ENCODE assay signal across 15 cellular contexts in the genomic region with DNA sequence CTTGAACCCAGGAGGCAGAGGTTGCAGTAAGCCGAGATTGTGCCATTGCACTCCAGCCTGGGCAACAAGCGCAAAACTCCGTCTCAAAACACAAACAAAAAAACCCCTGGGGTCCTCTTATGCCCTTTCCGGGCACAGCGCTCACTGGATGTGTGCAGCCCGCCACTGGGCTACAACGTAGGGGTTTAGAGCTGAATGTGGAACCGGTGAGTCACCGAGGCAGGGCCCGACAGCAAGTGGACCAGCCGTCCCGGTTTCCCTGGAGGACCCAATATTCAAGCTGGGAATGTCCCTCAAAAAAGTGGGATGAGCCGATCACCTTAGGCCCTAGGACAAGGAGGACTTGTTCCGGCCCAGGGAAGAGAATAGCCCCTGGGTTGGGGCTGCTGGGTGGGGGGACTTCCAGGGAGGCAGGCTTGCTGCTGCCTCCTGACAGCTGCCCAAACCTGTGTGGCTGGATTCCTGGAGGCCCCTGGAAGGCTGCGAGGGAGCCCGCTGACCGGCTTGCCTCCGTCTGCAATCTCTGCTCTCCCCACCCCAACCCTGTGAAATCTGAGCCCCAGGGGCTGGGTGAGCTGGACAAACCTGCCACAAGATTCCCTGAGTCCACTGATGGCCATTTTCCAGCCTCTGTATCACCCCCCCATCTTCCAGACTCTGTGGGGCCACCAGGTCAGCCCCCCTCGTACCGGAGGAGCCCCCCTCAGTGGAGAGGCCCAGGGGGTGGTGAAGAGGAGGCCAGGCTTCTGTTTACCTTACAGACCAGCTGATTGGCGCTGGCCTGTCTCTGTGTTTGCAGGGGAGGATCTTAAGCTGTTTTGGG. TPM values are rescaled to one million over a fixed set of nuclear protein-coding genes. Genes with fewer than 3 reads are reported as not detected.
DNase-seq lines count a peak whose midpoint lies in the region; ATAC-seq and TF ChIP-seq lines count a peak whose summit lies in the region.
"Had no signal": no experiment of that assay in that cellular context is flagged by ENCODE, and none has a peak within 500 bp of the region (broad histone marks: within the 10 kb centered on the region; RNA-seq: fewer than 3 reads in every experiment).

No MANE protein-coding gene starts in this region.

- H3K9me3 Mint-ChIP-seq in Caco-2 (ENCODE audit: unreplicated experiment) (no peaks in the 10 kb centered on the region), endodermal cell (no peaks in the 10 kb centered on the region), natural killer cell (no peaks in the 10 kb centered on the region)
- H3K9me3 Mint-ChIP-seq: activated T-cell treated with anti-CD3 and anti-CD28 coated beads, Interleukin-2, amount 50 U/mL, for 24 hours had no signal

- 54% methylated on average over 7 to 21 of the region's 21 CpGs for WGBS in endodermal cell (ENCODE audit: insufficient coverage in 1 of 2, insufficient read length in 1 of 2), 2 experiments
- WGBS in mesodermal cell (ENCODE audit: insufficient coverage in 2 of 2), 2 experiments = 34 to 38% methylated on average over 14 to 18 of the region's 21 CpGs

- no peak overlapping the region for H3K9ac ChIP-seq in endodermal cell (ENCODE audit: extremely low read depth, low read length, poor library complexity, severe bottlenecking)

- no peak overlapping the region for H3K4me3 ChIP-seq in Caco-2 (ENCODE audit: low read depth, low read length)
- H3K4me3 ChIP-seq in endodermal cell (ENCODE audit: low read length) = no peak overlapping the region
- no peak overlapping the region for H3K4me3 ChIP-seq in mesodermal cell (ENCODE audit: extremely low read depth, insufficient read depth, low read length, poor library complexity, severe bottlenecking)

- H3K9me3 ChIP-seq in Caco-2 = no peaks in the 10 kb centered on the region
- H3K9me3 ChIP-seq in endodermal cell (ENCODE audit: control insufficient read depth, low read length) = no peaks in the 10 kb centered on the region
- no peaks in the 10 kb centered on the region for H3K9me3 ChIP-seq in mesodermal cell (ENCODE audit: control insufficient read depth, low read length)
- H3K9me3 ChIP-seq: spleen had no signal

- TF ChIP-seq CTCF in Caco-2 (IDR thresholded peaks at IDR 0.05; ENCODE audit: insufficient read depth in 1 of 2, low read depth in 1 of 2, low read length in 1 of 2, severe bottlenecking in 1 of 2, unreplicated experiment in 1 of 2) = no peak
- no peak for TF ChIP-seq CTCF in endodermal cell (conservative IDR thresholded peaks at IDR 0.05)
- TF ChIP-seq CTCF in natural killer cell (IDR thresholded peaks at IDR 0.05) = no peak

- POLR2A ChIA-PET in Caco-2 (lab: Charles Lee) = interaction anchor here (0.6 to 2.0 kb wide), 5 partner anchors 10 to 272 kb away, joined by 3 to 34 read pairs (median 6); partner anchors contain the start of genes FLYWCH1, HCFC1R1, THOC6 and TNFRSF12A

- no peak overlapping the region for H3K27ac ChIP-seq in endodermal cell (ENCODE audit: low read depth, low read length)
- H3K27ac ChIP-seq in mesodermal cell (ENCODE audit: low read depth, low read length, severe bottlenecking) = peak overlapping the region; percentile 23

- ATAC-seq in natural killer cell = no peak

- CTCF ChIA-PET in Caco-2 (lab: Charles Lee) = interaction anchor here (1.0 to 1.8 kb wide), 6 partner anchors 8 to 22 kb away, joined by 3 to 12 read pairs (median 7); partner anchors contain the start of genes HCFC1R1, THOC6 and TNFRSF12A

- peaks cover 77% of the 10 kb centered on the region for H3K4me1 ChIP-seq in Caco-2
- H3K4me1 ChIP-seq in endodermal cell (ENCODE audit: control insufficient read depth, insufficient read depth, low read length) = peaks cover 33% of the 10 kb centered on the region
- peaks cover 41% of the 10 kb centered on the region for H3K4me1 ChIP-seq in mesodermal cell (ENCODE audit: control insufficient read depth, insufficient read depth, low read length, poor library complexity, severe bottlenecking)

- H3K36me3 ChIP-seq in Caco-2 (ENCODE audit: control insufficient read depth, insufficient read depth, low read length) = no peaks in the 10 kb centered on the region
- peaks cover 2% of the 10 kb centered on the region for H3K36me3 ChIP-seq in endodermal cell (ENCODE audit: control insufficient read depth, insufficient read depth, low read length)
- H3K36me3 ChIP-seq in mesodermal cell (ENCODE audit: control insufficient read depth, insufficient read depth, low read length) = no peaks in the 10 kb centered on the region
- H3K36me3 ChIP-seq: spleen had no signal

- DNase-seq in Caco-2 = peak; percentile 96 to 97
- DNase-seq in HuH-7.5 (ENCODE audit: low spot score) = peak; percentile 66
- DNase-seq in endodermal cell = peak; percentile 95
- DNase-seq in activated CD4-positive, alpha-beta T cell treated with anti-CD3 and anti-CD28 coated beads, Interleukin-2, amount 50 U/mL, for 48 hours = no peak
- no peak for DNase-seq in stimulated activated CD4-positive, alpha-beta T cell treated with anti-CD3 and anti-CD28 coated beads, Interleukin-4, amount 100 ng/mL, for 1 hour
- DNase-seq in activated effector memory CD4-positive, alpha-beta T cell treated with anti-CD3 and anti-CD28 coated beads, Interleukin-2, amount 50 U/mL, for 16 hours = no peak
- DNase-seq in natural killer cell = no peak
- DNase-seq: activated T-cell treated with anti-CD3 and anti-CD28 coated beads, Interleukin-2, amount 50 U/mL, for 24 hours; anterior cingulate cortex; head of caudate nucleus; Kasumi-1; NCI-H226; Right ventricle myocardium superior; spleen had no signal

- H3K4me3 Mint-ChIP-seq in Caco-2 (ENCODE audit: unreplicated experiment) = peak overlapping the region; percentile 45
- peak overlapping the region; percentile 51 for H3K4me3 Mint-ChIP-seq in endodermal cell
- H3K4me3 Mint-ChIP-seq in natural killer cell = no peak overlapping the region
- H3K4me3 Mint-ChIP-seq: activated T-cell treated with anti-CD3 and anti-CD28 coated beads, Interleukin-2, amount 50 U/mL, for 24 hours had no signal

- H3K27ac Mint-ChIP-seq in Caco-2 (ENCODE audit: unreplicated experiment) (peak overlapping the region; percentile 94), endodermal cell (peak overlapping the region; percentile 98), natural killer cell (no peak overlapping the region)
- H3K27ac Mint-ChIP-seq: activated T-cell treated with anti-CD3 and anti-CD28 coated beads, Interleukin-2, amount 50 U/mL, for 24 hours had no signal

- no peaks in the 10 kb centered on the region for H3K27me3 ChIP-seq in Caco-2 (replicated peaks; ENCODE audit: control insufficient read depth, insufficient read depth, low read length)
- H3K27me3 ChIP-seq in endodermal cell (ENCODE audit: control insufficient read depth, insufficient read depth, low read length, poor library complexity, severe bottlenecking) = no peaks in the 10 kb centered on the region

- H3K4me1 Mint-ChIP-seq in Caco-2 (ENCODE audit: low read depth, unreplicated experiment) (peaks cover 27% of the 10 kb centered on the region), endodermal cell (peaks cover 58% of the 10 kb centered on the region), natural killer cell (peaks cover 5 to 22% of the 10 kb centered on the region in 2 donors)

- no TSS peak for BruUV-seq in Caco-2 (replicated peaks; lab: Mats Ljungman, UMichigan)

- peaks cover 23% of the 10 kb centered on the region for H3K36me3 Mint-ChIP-seq in Caco-2 (ENCODE audit: insufficient read depth, unreplicated experiment)
- peaks cover 4% of the 10 kb centered on the region for H3K36me3 Mint-ChIP-seq in endodermal cell (ENCODE audit: low read depth)
- H3K36me3 Mint-ChIP-seq in natural killer cell = no peaks in the 10 kb centered on the region

- intact Hi-C loops in Caco-2 (cut with micrococcal nuclease; ENCODE audit: unreplicated experiment) = loop anchor here (1.0 kb wide), 1 partner anchor 11 kb away; the partner anchor contains the start of gene TNFRSF12A
- intact Hi-C loops in natural killer cell (cut with micrococcal nuclease) = no loop called here

- H3K27me3 Mint-ChIP-seq in Caco-2 (ENCODE audit: insufficient read depth, unreplicated experiment) (no peaks in the 10 kb centered on the region), endodermal cell (ENCODE audit: insufficient read depth) (peaks cover 21% of the 10 kb centered on the region), natural killer cell (ENCODE audit: low read depth in 2 of 2) (peaks cover 0 to 7% of the 10 kb centered on the region in 2 donors)

RNA-seq across cellular contexts. Expression of gene CLDN9, which starts 2.9 kb away (rescaled TPM):
- total RNA-seq in Caco-2 (2022) (0.79 and 0.91 TPM in 2 replicates), endodermal cell (under 1 TPM in 1 of 2 donors, not detected in 1; 0.18 TPM), natural killer cell (under 1 TPM in 2 of 3 donors, not detected in 1; 0.34 to 0.35 TPM)
- polyA plus RNA-seq in endodermal cell (2013, experiment 1 of 2) = not detected
- polyA plus RNA-seq in endodermal cell (2013, experiment 2 of 2) = 0.12 TPM
- not detected for polyA plus RNA-seq in mesodermal cell (2013, experiment 1 of 2)
- not detected for polyA plus RNA-seq in mesodermal cell (2013, experiment 2 of 2)

RNA-seq across cellular contexts. Expression of gene CLDN6, which starts 8.2 kb away (rescaled TPM):
- 9.0 and 12.9 TPM in 2 replicates for total RNA-seq in Caco-2 (2022)
- 100 to 1,000 TPM; 404 to 572 TPM for total RNA-seq in endodermal cell
- polyA plus RNA-seq in endodermal cell (2013, experiment 1 of 2) = 135 TPM
- polyA plus RNA-seq in endodermal cell (2013, experiment 2 of 2) = 120 TPM
- 55.8 TPM for polyA plus RNA-seq in mesodermal cell (2013, experiment 1 of 2)
- polyA plus RNA-seq in mesodermal cell (2013, experiment 2 of 2) = 47.6 TPM
- not detected for total RNA-seq in natural killer cell
- total RNA-seq: Right ventricle myocardium superior, spleen had no signal
- polyA plus RNA-seq: spleen had no signal

RNA-seq across cellular contexts. Expression of gene TNFRSF12A, which starts 10.4 kb away (rescaled TPM):
- total RNA-seq in Caco-2 (2022) = 62.5 and 66.4 TPM in 2 replicates
- total RNA-seq in endodermal cell = 10 to 100 TPM; 37.8 to 43.5 TPM
- polyA plus RNA-seq in endodermal cell (2013, experiment 1 of 2) = 38.0 TPM
- 36.2 TPM for polyA plus RNA-seq in endodermal cell (2013, experiment 2 of 2)
- 82.1 TPM for polyA plus RNA-seq in mesodermal cell (2013, experiment 1 of 2)
- polyA plus RNA-seq in mesodermal cell (2013, experiment 2 of 2) = 58.3 TPM
- 1 to 10 TPM; 2.4 to 3.7 (median 3.1) TPM for total RNA-seq in natural killer cell

RNA-seq across cellular contexts. Expression of gene HCFC1R1, which starts 14.0 kb away (rescaled TPM):
- 40.8 and 44.9 TPM in 2 replicates for total RNA-seq in Caco-2 (2022)
- total RNA-seq in endodermal cell = 10 to 100 TPM; 49.8 to 59.1 TPM
- 68.3 TPM for polyA plus RNA-seq in endodermal cell (2013, experiment 1 of 2)
- polyA plus RNA-seq in endodermal cell (2013, experiment 2 of 2) = 61.5 TPM
- 106 TPM for polyA plus RNA-seq in mesodermal cell (2013, experiment 1 of 2)
- 97.8 TPM for polyA plus RNA-seq in mesodermal cell (2013, experiment 2 of 2)
- 10 to 100 TPM; 15.4 to 21.8 (median 16.0) TPM for total RNA-seq in natural killer cell

RNA-seq across cellular contexts. Expression of gene THOC6, which starts 14.1 kb away (rescaled TPM):
- 46.0 and 48.0 TPM in 2 replicates for total RNA-seq in Caco-2 (2022)
- 10 to 100 TPM; 45.8 to 52.4 TPM for total RNA-seq in endodermal cell
- 34.6 TPM for polyA plus RNA-seq in endodermal cell (2013, experiment 1 of 2)
- polyA plus RNA-seq in endodermal cell (2013, experiment 2 of 2) = 34.8 TPM
- polyA plus RNA-seq in mesodermal cell (2013, experiment 1 of 2) = 35.8 TPM
- polyA plus RNA-seq in mesodermal cell (2013, experiment 2 of 2) = 31.4 TPM
- 10 to 100 TPM; 17.1 to 21.5 (median 17.2) TPM for total RNA-seq in natural killer cell

Comparison
In these comparisons a context has a peak if more than half of its experiments do, and no peak if none do; other contexts are left out.
1. DNase-seq: peak in Caco-2 (2 of 2), HuH-7.5 (single experiment) and endodermal cell (single experiment); none in activated CD4-positive, alpha-beta T cell treated with anti-CD3 and anti-CD28 coated beads, Interleukin-2, amount 50 U/mL, for 48 hours (0 of 2), stimulated activated CD4-positive, alpha-beta T cell treated with anti-CD3 and anti-CD28 coated beads, Interleukin-4, amount 100 ng/mL, for 1 hour (single experiment), activated effector memory CD4-positive, alpha-beta T cell treated with anti-CD3 and anti-CD28 coated beads, Interleukin-2, amount 50 U/mL, for 16 hours (single experiment) and natural killer cell (single experiment).
2. H3K27ac Mint-ChIP-seq: peak in Caco-2 (single experiment) and endodermal cell (single experiment); none in natural killer cell (0 of 2).
3. RNA of gene CLDN6, which starts 8.2 kb away (total RNA-seq): 404 to 572 TPM in endodermal cell; 9.0 to 12.9 TPM in Caco-2 and not detected in natural killer cell; every median in the first group is over 10 times any median in the second.
4. RNA of gene TNFRSF12A, which starts 10.4 kb away (total RNA-seq): 62.5 to 66.4 TPM in Caco-2 and 37.8 to 43.5 TPM in endodermal cell; 2.4 to 3.7 TPM in natural killer cell; every median in the first group is over 4 times any median in the second.